ENCODE assay signal across 10 cellular contexts in the genomic region with DNA sequence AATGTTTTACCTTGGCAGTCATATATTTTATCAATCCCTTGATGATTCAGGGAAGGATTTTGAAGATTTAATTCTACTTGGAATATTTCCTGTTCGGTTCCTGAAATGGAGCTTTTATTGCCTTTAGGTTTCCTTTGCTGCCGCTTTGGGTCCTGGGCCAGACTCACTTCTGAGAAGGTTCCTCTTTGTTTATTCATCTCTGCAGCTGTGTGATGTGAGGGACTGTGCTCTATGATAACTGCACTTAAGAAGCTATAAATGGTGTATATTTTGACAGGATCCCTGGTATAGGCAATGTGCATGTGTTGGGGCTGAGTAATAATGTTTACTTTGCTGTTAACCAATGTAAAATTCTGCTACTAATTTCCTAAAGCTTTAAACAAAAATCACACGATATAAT. TPM values are rescaled to one million over a fixed set of nuclear protein-coding genes. Genes with fewer than 3 reads are reported as not detected.
DNase-seq lines count a peak whose midpoint lies in the region; ATAC-seq, FAIRE-seq and TF ChIP-seq lines count a peak whose summit lies in the region.
"Not testable (repeated sequence)": the region's sequence is repeated elsewhere in the genome, so short reads cannot be mapped to it uniquely, and the experiment has no call there.
"Had no signal": no experiment of that assay in that cellular context is flagged by ENCODE, and none has a peak within 500 bp of the region (broad histone marks: within the 10 kb centered on the region; RNA-seq: fewer than 3 reads in every experiment).

A gene (minus strand): TSS at position 221 of the 400 bp plus-strand sequence. CDS start 24 bp downstream, at position 197.

- not testable (repeated sequence) for TF ChIP-seq RAD21 in GM12878 (IDR thresholded peaks at IDR 0.05; ENCODE audit: insufficient read depth, low read depth, low read length)

- H3K9me3 ChIP-seq in GM12878 (replicated peaks; ENCODE audit: control insufficient read depth, insufficient read depth, low read length): not testable (repeated sequence)

- H3K27me3 Mint-ChIP-seq in natural killer cell (ENCODE audit: low read depth in 2 of 2): not testable (repeated sequence)

- DNase-seq in Daoy (ENCODE audit: low read depth) (peak; percentile 63), LNCaP clone FGC (ENCODE audit: low read depth) (peak; percentile 73), NCI-H345 (lab: John Stamatoyannopoulos, UW) (peak; percentile 5), SW480 (ENCODE audit: low spot score) (peak; percentile 95), foreskin keratinocyte (peak; percentile 56 to 61), superior temporal gyrus (ENCODE audit: extremely low spot score) (peak; percentile 32)
- not testable (repeated sequence) for DNase-seq in GM12878 (ENCODE audit: low read depth, low spot score); natural killer cell

- WGBS in GM12878 (ENCODE audit: insufficient coverage, insufficient replicate concordance, low lambda C conversion rate, missing lambda C conversion rate): 18% methylated on average over 3 of the region's 3 CpGs

- not testable (repeated sequence) for TF ChIP-seq POLR2A in GM12878 (IDR thresholded peaks at IDR 0.05; ENCODE audit: low read depth, low read length)

- not testable (repeated sequence) for H3K4me2 ChIP-seq in GM12878 (ENCODE audit: control insufficient read depth, insufficient read depth)

- H3K4me3 ChIP-seq in LNCaP clone FGC (ENCODE audit: low read depth, low read length); GM12878: not testable (repeated sequence)

- CTCF ChIA-PET in GM12878 (lab: Yijun Ruan, JAX): not testable (repeated sequence)

- intact Hi-C loops in GM12878 (cut with micrococcal nuclease; ENCODE audit: unreplicated experiment); natural killer cell (cut with micrococcal nuclease): not testable (repeated sequence)

- BruUV-seq in GM12878 (replicated peaks; lab: Mats Ljungman, UMichigan): not testable (repeated sequence)

- FAIRE-seq in GM12878 (lab: Jason Lieb, UNC): not testable (repeated sequence)

- SMC1A ChIA-PET in GM12878 (lab: Charles Lee; ENCODE audit: uncharacterized antibody, unreplicated experiment): interaction anchor here (1.6 kb wide), 1 partner anchor 25 kb away, joined by 3 read pairs; no protein-coding TSS in a partner anchor

- ATAC-seq in GM12878 (peak; percentile 60; the same call in 2 of the 3 replicates), natural killer cell (peak in 2 of 3 donors; percentile 47 to 64)
- ATAC-seq in foreskin keratinocyte: not testable (repeated sequence)

- H3K4me1 ChIP-seq in GM12878 (ENCODE audit: control insufficient read depth, insufficient read depth, low read length); foreskin keratinocyte: not testable (repeated sequence)

- in situ Hi-C loops in GM12878 (cut with MboI): not testable (repeated sequence)

- TF ChIP-seq CTCF in LNCaP clone FGC (IDR thresholded peaks at IDR 0.05; ENCODE audit: control insufficient read depth, extremely low read depth, insufficient read depth); GM12878 (IDR thresholded peaks at IDR 0.05 in 2 of 3, conservative IDR thresholded peaks at IDR 0.05 in 1 of 3; ENCODE audit: control insufficient read depth in 2 of 3, extremely low read depth in 1 of 3, insufficient read depth in 1 of 3, low read depth in 3 of 3, low read length in 3 of 3); foreskin keratinocyte (conservative IDR thresholded peaks at IDR 0.05); natural killer cell (IDR thresholded peaks at IDR 0.05): not testable (repeated sequence)

- not testable (repeated sequence) for TF ChIP-seq EP300 in GM12878 (IDR thresholded peaks at IDR 0.05; ENCODE audit: borderline replicate concordance in 1 of 2, control insufficient read depth in 1 of 2, low read depth in 2 of 2, low read length in 2 of 2)

- H3K4me1 Mint-ChIP-seq in natural killer cell: peaks cover 0 to 15% of the 10 kb centered on the region in 2 donors

- H2AFZ ChIP-seq in GM12878 (ENCODE audit: control insufficient read depth, low read depth, low read length): not testable (repeated sequence)

- not testable (repeated sequence) for H3K27me3 ChIP-seq in GM12878 (replicated peaks in 1 of 2; ENCODE audit: control insufficient read depth in 2 of 2, insufficient read depth in 2 of 2, low read length in 1 of 2); foreskin keratinocyte

- not testable (repeated sequence) for H3K27ac ChIP-seq in GM12878 (ENCODE audit: control insufficient read depth, insufficient read depth); foreskin keratinocyte

- H4K20me1 ChIP-seq in GM12878 (ENCODE audit: control insufficient read depth, insufficient read depth): not testable (repeated sequence)

- peak within 1 kb of the TSS in 1 of 2 donors; percentile 60 for H3K27ac Mint-ChIP-seq in natural killer cell

- not testable (repeated sequence) for H3K9ac ChIP-seq in GM12878 (ENCODE audit: control insufficient read depth, insufficient read depth, low read length)

- not testable (repeated sequence) for H3K36me3 ChIP-seq in GM12878 (ENCODE audit: control insufficient read depth in 2 of 2, insufficient read depth in 2 of 2, low read length in 1 of 2)

- RAD21 ChIA-PET in GM12878 (lab: Charles Lee; ENCODE audit: unreplicated experiment): not testable (repeated sequence)

- POLR2A ChIA-PET in GM12878 (lab: Charles Lee): not testable (repeated sequence)

- not testable (repeated sequence) for H3K79me2 ChIP-seq in GM12878 (ENCODE audit: control insufficient read depth, insufficient read depth, low read length)

- H3K9me3 Mint-ChIP-seq in natural killer cell: not testable (repeated sequence)

- peak within 1 kb of the TSS; percentile 37 for H3K4me3 Mint-ChIP-seq in natural killer cell

- not testable (repeated sequence) for H3K36me3 Mint-ChIP-seq in natural killer cell

TF ChIP-seq in GM12878, 131 proteins besides CTCF, POLR2A, EP300 and RAD21:
- peak; percentile 68 for TF ChIP-seq JUNB (IDR thresholded peaks at IDR 0.05)
TF ChIP-seq in GM12878: peak in this region for 1; not testable (repeated sequence) for 130.

RNA-seq across cellular contexts. Expression of the gene that starts here (rescaled TPM):
- total RNA-seq in Daoy (2014; rRNA removed; shearing (Covaris generic)): 0.89 and 0.97 TPM in 2 replicates
- total RNA-seq in GM12878 (2013; cell fraction: nucleolus; rRNA removed): 0.54 and 1.2 TPM in 2 replicates
- not detected in 2 replicates for total RNA-seq in GM12878 (2014; rRNA removed)
- 0.40 TPM in 1 of 2 replicates, not detected in the other for total RNA-seq in GM12878 (2014; rRNA removed; fragmentation: Illumina TruSeq; extraction: Trizol)
- 0.43 TPM in 1 of 2 replicates, not detected in the other for total RNA-seq in GM12878 (2021)
- not detected for polyA plus RNA-seq in GM12878 (2011; ENCODE audit: low read depth)
- 0.19 TPM in 1 of 2 replicates, not detected in the other for polyA plus RNA-seq in GM12878 (2011; rRNA removed)
- not detected in 2 replicates for polyA plus RNA-seq in GM12878 (2011; cell fraction: cytosol; rRNA removed)
- polyA plus RNA-seq in GM12878 (2011; cell fraction: nucleus; rRNA removed): 0.10 and 0.12 TPM in 2 replicates
- polyA plus RNA-seq in GM12878 (2012): not detected in 2 replicates
- 0.15 and 0.51 TPM in 2 replicates for polyA plus RNA-seq in GM12878 (2014; fragmentation: Illumina TruSeq; extraction: Trizol)
- under 1 TPM; 0.16 to 0.20 TPM for polyA plus RNA-seq in GM12878 (2014; fragmentation: Nextera tagmentation; extraction: Ambion mirVana)
- polyA plus RNA-seq in GM12878 (2014; rRNA removed): not detected in 2 replicates
- under 1 TPM in 1 of 2 experiments, not detected in 1; 0.35 TPM for polyA plus RNA-seq in GM12878 (2016; fragmentation: Nextera tagmentation; extraction: Ambion mirVana)
- polyA minus RNA-seq in GM12878 (2011; rRNA and poly(A)+ RNA removed): not detected in 2 replicates
- polyA minus RNA-seq in GM12878 (2011; cell fraction: cytosol; rRNA and poly(A)+ RNA removed): 3.4 and 5.5 TPM in 2 replicates
- polyA minus RNA-seq in GM12878 (2011; cell fraction: nucleus; rRNA and poly(A)+ RNA removed): not detected in 2 replicates
- not detected in 2 replicates for total RNA-seq in foreskin keratinocyte
- polyA plus RNA-seq in foreskin keratinocyte: not detected in 2 replicates
- 10 to 100 TPM in 2 of 3 donors, 1 to 10 TPM in 1; 3.0 to 57.5 (median 11.4) TPM for total RNA-seq in natural killer cell
- total RNA-seq: activated B cell treated with CpG ODN at 0.5 μM for 24 hours, lung microvascular endothelial cell had no signal

Comparison
In these comparisons a context has a peak if more than half of its experiments do, and no peak if none do; other contexts are left out.
1. Peak in DNase-seq in Daoy; RNA of the gene not detected or under 1 TPM.
2. Peak in DNase-seq in foreskin keratinocyte; RNA of the gene not detected or under 1 TPM.